ENCODE assay signal across 1 cellular context in genomic region chr22:50621948-50622722, GRCh38.
TF ChIP-seq lines count a peak whose summit lies in the region.

No MANE protein-coding gene starts in this region.

TF ChIP-seq in K562, 482 proteins besides CTCF, POLR2A, EP300 and RAD21:
- TF ChIP-seq HDGF (IDR thresholded peaks at IDR 0.05) (no peak), SAP30 (IDR thresholded peaks at IDR 0.05; ENCODE audit: borderline replicate concordance, insufficient read depth, low read depth, low read length, poor library complexity, severe bottlenecking) (no peak), ATF7 (IDR thresholded peaks at IDR 0.05) (peak; percentile 53; the same call in 1 of the 2 replicates), GABPA (tag; conservative IDR thresholded peaks at IDR 0.05; ENCODE audit: low read depth) (no peak), ATF1 (CRISPR knock-in tag; IDR thresholded peaks at IDR 0.05) (no peak), ATF1 (tag; IDR thresholded peaks at IDR 0.05) (peak; percentile 22; the same call in 1 of the 2 replicates), CTCFL (IDR thresholded peaks at IDR 0.05; ENCODE audit: borderline replicate concordance, insufficient read depth, low read depth, low read length, poor library complexity, severe bottlenecking) (peak; percentile 39), SPI1 (IDR thresholded peaks at IDR 0.05; ENCODE audit: borderline replicate concordance, low read depth, low read length) (peak; percentile 9; the same call in 1 of the 2 replicates), ZNF282 (CRISPR knock-in tag; IDR thresholded peaks at IDR 0.05) (no peak)
- TF ChIP-seq, protein P1, sequence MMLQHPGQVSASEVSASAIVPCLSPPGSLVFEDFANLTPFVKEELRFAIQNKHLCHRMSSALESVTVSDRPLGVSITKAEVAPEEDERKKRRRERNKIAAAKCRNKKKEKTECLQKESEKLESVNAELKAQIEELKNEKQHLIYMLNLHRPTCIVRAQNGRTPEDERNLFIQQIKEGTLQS (IDR thresholded peaks at IDR 0.05) = 0 out of 2 replicates have a peak, but pooled peaks have one; percentile 12
- TF ChIP-seq, protein P1 (CRISPR knock-in tag; conservative IDR thresholded peaks at IDR 0.05) = no peak
